Comparison of ENCODE assay signal across 13 cellular contexts in the genomic region with DNA sequence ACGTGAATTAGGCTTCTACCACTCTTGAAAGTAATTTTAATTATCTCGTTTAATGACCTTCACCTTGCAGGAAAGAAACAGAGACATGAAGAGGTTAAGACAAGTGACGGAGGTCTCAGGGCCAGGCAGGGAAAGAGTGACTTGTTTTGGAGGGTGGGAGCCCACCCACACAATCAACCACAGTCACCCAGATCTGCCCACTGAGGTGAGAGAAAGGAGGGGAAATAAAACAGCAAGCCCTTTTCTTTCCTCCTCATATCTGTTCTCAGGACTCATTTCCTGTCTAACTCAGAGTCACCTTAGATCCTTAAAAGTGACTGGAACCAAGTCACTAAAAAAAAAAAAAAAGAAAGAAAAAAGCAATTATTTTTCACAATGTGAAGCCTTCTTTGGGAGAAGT. TPM values are rescaled to one million over a fixed set of nuclear protein-coding genes. Genes with fewer than 3 reads are reported as not detected.
DNase-seq lines count a peak whose midpoint lies in the region; ATAC-seq lines count a peak whose summit lies in the region.
"Had no signal": no experiment of that assay in that cellular context is flagged by ENCODE, and none has a peak within 500 bp of the region (broad histone marks: within the 10 kb centered on the region; RNA-seq: fewer than 3 reads in every experiment).

No MANE protein-coding gene starts in this region.

- peaks cover 40% of the 10 kb centered on the region for H3K4me1 Mint-ChIP-seq in activated naive CD8-positive, alpha-beta T cell treated with anti-CD3 and anti-CD28 coated beads for 36 hours
- peaks cover 22 to 40% of the 10 kb centered on the region in 2 donors for H3K4me1 Mint-ChIP-seq in immature natural killer cell
- peaks cover 37% of the 10 kb centered on the region for H3K4me1 Mint-ChIP-seq in stimulated activated naive CD8-positive, alpha-beta T cell treated with anti-CD3 and anti-CD28 coated beads, Interleukin-15, Interleukin-2, amounts not matched to agents 100 ng/mL and 50 ng/mL, for 24 hours (ENCODE audit: low read depth)

- peaks cover 2% of the 10 kb centered on the region for H3K36me3 Mint-ChIP-seq in activated naive CD8-positive, alpha-beta T cell treated with anti-CD3 and anti-CD28 coated beads for 36 hours
- peaks cover 0 to 4% (median 0%) of the 10 kb centered on the region in 3 donors for H3K36me3 Mint-ChIP-seq in immature natural killer cell
- no peaks in the 10 kb centered on the region for H3K36me3 Mint-ChIP-seq in stimulated activated naive CD8-positive, alpha-beta T cell treated with anti-CD3 and anti-CD28 coated beads, Interleukin-15, Interleukin-2, amounts not matched to agents 100 ng/mL and 50 ng/mL, for 24 hours (ENCODE audit: low read depth)

- peak; percentile 3 for DNase-seq in NK-92 treated with Interleukin-12 subunit alpha and Interleukin-12 subunit beta, amount 100 ng/mL, for 24 hours (lab: John Stamatoyannopoulos, UW)
- DNase-seq in NK-92 (lab: John Stamatoyannopoulos, UW; ENCODE audit: unreplicated experiment) (no peak), immature natural killer cell (peak in 1 of 3 donors; percentile 9)
- DNase-seq in activated naive CD8-positive, alpha-beta T cell treated with anti-CD3 and anti-CD28 coated beads for 36 hours: peak; percentile 71
- DNase-seq: activated effector memory CD4-positive, alpha-beta T cell treated with anti-CD3 and anti-CD28 coated beads, Interleukin-2, amount 50 U/mL, for 16 hours; cortex of kidney; NCI-H1436; SJCRH30 had no signal

- peak overlapping the region; percentile 75 for H3K27ac Mint-ChIP-seq in activated naive CD8-positive, alpha-beta T cell treated with anti-CD3 and anti-CD28 coated beads for 36 hours
- peak overlapping the region in 3 of 6 donors; percentile 21 to 58 (median 46) for H3K27ac Mint-ChIP-seq in immature natural killer cell
- H3K27ac Mint-ChIP-seq in stimulated activated naive CD8-positive, alpha-beta T cell treated with anti-CD3 and anti-CD28 coated beads, Interleukin-15, Interleukin-2, amounts not matched to agents 100 ng/mL and 50 ng/mL, for 24 hours: peak overlapping the region; percentile 72

- H3K27me3 Mint-ChIP-seq in activated naive CD8-positive, alpha-beta T cell treated with anti-CD3 and anti-CD28 coated beads for 36 hours: no peaks in the 10 kb centered on the region
- H3K27me3 Mint-ChIP-seq in immature natural killer cell (ENCODE audit: low read depth in 3 of 3): peaks cover 0 to 4% (median 0%) of the 10 kb centered on the region in 3 donors
- no peaks in the 10 kb centered on the region for H3K27me3 Mint-ChIP-seq in stimulated activated naive CD8-positive, alpha-beta T cell treated with anti-CD3 and anti-CD28 coated beads, Interleukin-15, Interleukin-2, amounts not matched to agents 100 ng/mL and 50 ng/mL, for 24 hours

- ATAC-seq in HG02938 (IDR thresholded peaks at IDR 0.05; ENCODE audit: unreplicated experiment) (no peak), GM19455 (IDR thresholded peaks at IDR 0.05; ENCODE audit: unreplicated experiment) (no peak), GM21381 (IDR thresholded peaks at IDR 0.05; ENCODE audit: unreplicated experiment) (no peak)
- ATAC-seq: left lobe of liver had no signal

- H3K4me3 Mint-ChIP-seq in activated naive CD8-positive, alpha-beta T cell treated with anti-CD3 and anti-CD28 coated beads for 36 hours: peak overlapping the region; percentile 24
- peak overlapping the region in 4 of 5 donors; percentile 1 to 33 (median 8) for H3K4me3 Mint-ChIP-seq in immature natural killer cell
- H3K4me3 Mint-ChIP-seq in stimulated activated naive CD8-positive, alpha-beta T cell treated with anti-CD3 and anti-CD28 coated beads, Interleukin-15, Interleukin-2, amounts not matched to agents 100 ng/mL and 50 ng/mL, for 24 hours: peak overlapping the region; percentile 21

- no peaks in the 10 kb centered on the region for H3K9me3 Mint-ChIP-seq in activated naive CD8-positive, alpha-beta T cell treated with anti-CD3 and anti-CD28 coated beads for 36 hours
- H3K9me3 Mint-ChIP-seq in immature natural killer cell: no peaks in the 10 kb centered on the region
- H3K9me3 Mint-ChIP-seq in stimulated activated naive CD8-positive, alpha-beta T cell treated with anti-CD3 and anti-CD28 coated beads, Interleukin-15, Interleukin-2, amounts not matched to agents 100 ng/mL and 50 ng/mL, for 24 hours: no peaks in the 10 kb centered on the region

RNA-seq across cellular contexts. Expression of gene ATP8B1, which starts 26.8 kb away (rescaled TPM):
- 1 to 10 TPM; 1.4 to 1.5 TPM for total RNA-seq in activated naive CD8-positive, alpha-beta T cell treated with anti-CD3 and anti-CD28 coated beads for 36 hours
- polyA plus RNA-seq in immature natural killer cell: under 1 TPM in 1 of 3 donors, not detected in 2; 0.55 TPM
- total RNA-seq: SJCRH30 had no signal
